Comparison of ENCODE assay signal across 20 cellular contexts in genomic region chr18:53639696-53640095, GRCh38.
A peak's percentile ranks its signal among the peaks of the same experiment; 100 is the strongest.
DNase-seq lines count a peak whose midpoint lies in the region; ATAC-seq and TF ChIP-seq lines count a peak whose summit lies in the region.
"Had no signal": no experiment of that assay in that cellular context is flagged by ENCODE, and none has a peak within 500 bp of the region (broad histone marks: within the 10 kb centered on the region; RNA-seq: fewer than 3 reads in every experiment).

No MANE protein-coding gene starts in this region.

- H3K36me3 ChIP-seq in right atrium auricular region (no peaks in the 10 kb centered on the region), heart right ventricle (no peaks in the 10 kb centered on the region), mesodermal cell (ENCODE audit: control insufficient read depth, insufficient read depth, low read length) (no peaks in the 10 kb centered on the region), endodermal cell (ENCODE audit: control insufficient read depth, insufficient read depth, low read length) (no peaks in the 10 kb centered on the region)

- H3K27ac ChIP-seq in right atrium auricular region: no peak overlapping the region
- H3K27ac ChIP-seq in heart right ventricle: peak overlapping the region in 4 of 10 donors; percentile 35 to 58 (median 44)
- H3K27ac ChIP-seq in mesodermal cell (ENCODE audit: low read depth, low read length, severe bottlenecking): peak overlapping the region; percentile 16
- H3K27ac ChIP-seq in endodermal cell (ENCODE audit: low read depth, low read length): no peak overlapping the region

- H3K4me1 Mint-ChIP-seq in mesothelial cell of epicardium (no peaks in the 10 kb centered on the region), endodermal cell (no peaks in the 10 kb centered on the region)
- H3K4me1 Mint-ChIP-seq: CD4-positive, alpha-beta memory T cell; GM23338 had no signal

- no peak overlapping the region for H3K4me3 ChIP-seq in right atrium auricular region
- H3K4me3 ChIP-seq in heart right ventricle: no peak overlapping the region
- no peak overlapping the region for H3K4me3 ChIP-seq in mesodermal cell (ENCODE audit: extremely low read depth, insufficient read depth, low read length, poor library complexity, severe bottlenecking)
- H3K4me3 ChIP-seq in endodermal cell (ENCODE audit: low read length): no peak overlapping the region
- H3K4me3 ChIP-seq: GM12878, GM23338 had no signal

- H3K4me1 ChIP-seq in right atrium auricular region (no peaks in the 10 kb centered on the region), heart right ventricle (peaks cover 0 to 6% (median 0%) of the 10 kb centered on the region in 9 donors), mesodermal cell (ENCODE audit: control insufficient read depth, insufficient read depth, low read length, poor library complexity, severe bottlenecking) (no peaks in the 10 kb centered on the region), endodermal cell (ENCODE audit: control insufficient read depth, insufficient read depth, low read length) (no peaks in the 10 kb centered on the region)

- H3K4me3 Mint-ChIP-seq in mesothelial cell of epicardium: no peak overlapping the region
- no peak overlapping the region for H3K4me3 Mint-ChIP-seq in endodermal cell
- H3K4me3 Mint-ChIP-seq: CD4-positive, alpha-beta memory T cell; GM23338; H9 had no signal

- TF ChIP-seq CTCF in right atrium auricular region (IDR thresholded peaks at IDR 0.05): no peak
- no peak for TF ChIP-seq CTCF in heart right ventricle (IDR thresholded peaks at IDR 0.05)
- no peak for TF ChIP-seq CTCF in mesothelial cell of epicardium (IDR thresholded peaks at IDR 0.05; ENCODE audit: unreplicated experiment)
- no peak for TF ChIP-seq CTCF in endodermal cell (conservative IDR thresholded peaks at IDR 0.05)

- H3K27me3 Mint-ChIP-seq in mesothelial cell of epicardium (ENCODE audit: low read depth) (no peaks in the 10 kb centered on the region), endodermal cell (ENCODE audit: insufficient read depth) (no peaks in the 10 kb centered on the region)
- H3K27me3 Mint-ChIP-seq: CD4-positive, alpha-beta memory T cell had no signal

- no peak overlapping the region for H3K9ac ChIP-seq in endodermal cell (ENCODE audit: extremely low read depth, low read length, poor library complexity, severe bottlenecking)

- ATAC-seq in Right ventricle myocardium superior (ENCODE audit: poor library complexity) (peak; percentile 100), heart right ventricle (peak; percentile 86 to 100 (median 100)), left ventricle myocardium superior (peak; percentile 100)
- ATAC-seq: GM12878, GM23338, HCT116 had no signal

- H3K27ac Mint-ChIP-seq in mesothelial cell of epicardium (no peak overlapping the region), endodermal cell (no peak overlapping the region)
- H3K27ac Mint-ChIP-seq: CD4-positive, alpha-beta memory T cell; GM23338 had no signal

- DNase-seq in Right ventricle myocardium superior: peak; percentile 51
- no peak for DNase-seq in right atrium auricular region (ENCODE audit: low spot score)
- peak; percentile 21 to 60 for DNase-seq in heart right ventricle
- DNase-seq in left ventricle myocardium superior: peak; percentile 56
- DNase-seq in NCI-H510A (lab: John Stamatoyannopoulos, UW): no peak
- no peak for DNase-seq in mesothelial cell of epicardium (ENCODE audit: low spot score in 2 of 2, unreplicated experiment in 2 of 2)
- DNase-seq in endodermal cell: no peak
- DNase-seq: C1 segment of cervical spinal cord; Calu3; CD4-positive, alpha-beta memory T cell; COR-L47; DMS153; DMS79; EL; GDM1; H9 had no signal

- intact Hi-C loops in Right ventricle myocardium superior (cut with DNase I): no loop called here
- intact Hi-C loops in heart right ventricle (cut with DNase I): loop anchor here in 1 of 10 donors (10.0 kb wide), 1 partner anchor 605 kb away; no protein-coding TSS in a partner anchor
- intact Hi-C loops in left ventricle myocardium superior (cut with micrococcal nuclease): no loop called here

- H3K27me3 ChIP-seq in right atrium auricular region: no peaks in the 10 kb centered on the region
- no peaks in the 10 kb centered on the region for H3K27me3 ChIP-seq in heart right ventricle
- no peaks in the 10 kb centered on the region for H3K27me3 ChIP-seq in endodermal cell (ENCODE audit: control insufficient read depth, insufficient read depth, low read length, poor library complexity, severe bottlenecking)

- H3K9me3 ChIP-seq in right atrium auricular region (no peaks in the 10 kb centered on the region), heart right ventricle (peaks cover 0 to 27% (median 0%) of the 10 kb centered on the region in 11 donors), mesodermal cell (ENCODE audit: control insufficient read depth, low read length) (no peaks in the 10 kb centered on the region), endodermal cell (ENCODE audit: control insufficient read depth, low read length) (no peaks in the 10 kb centered on the region)

- H3K36me3 Mint-ChIP-seq in mesothelial cell of epicardium (no peaks in the 10 kb centered on the region), endodermal cell (ENCODE audit: low read depth) (peaks cover 2% of the 10 kb centered on the region)
- H3K36me3 Mint-ChIP-seq: CD4-positive, alpha-beta memory T cell had no signal

- H3K9me3 Mint-ChIP-seq in mesothelial cell of epicardium: peaks cover 10% of the 10 kb centered on the region
- H3K9me3 Mint-ChIP-seq in endodermal cell: peaks cover 13% of the 10 kb centered on the region

Comparison
In these comparisons a context has a peak if more than half of its experiments do, and no peak if none do; other contexts are left out.
1. DNase-seq: peak in Right ventricle myocardium superior (single experiment), heart right ventricle (2 of 2) and left ventricle myocardium superior (single experiment); none in right atrium auricular region (single experiment), NCI-H510A (single experiment), mesothelial cell of epicardium (0 of 2) and endodermal cell (single experiment).
2. Peak in every context shown above with its lines, with median percentiles within 50 percentile points of each other: ATAC-seq.